ENCODE assay signal across 25 cellular contexts in genomic region chr5:140382866-140383265, GRCh38. TPM values are rescaled to one million over a fixed set of nuclear protein-coding genes. Genes with fewer than 3 reads are reported as not detected.
A peak's percentile ranks its signal among the peaks of the same experiment; 100 is the strongest.
DNase-seq lines count a peak whose midpoint lies in the region; ATAC-seq, FAIRE-seq and TF ChIP-seq lines count a peak whose summit lies in the region.
"Had no signal": no experiment of that assay in that cellular context is flagged by ENCODE, and none has a peak within 500 bp of the region (broad histone marks: within the 10 kb centered on the region; RNA-seq: fewer than 3 reads in every experiment).

No MANE protein-coding gene starts in this region.

- H2AFZ ChIP-seq in IMR-90 (replicated peaks; ENCODE audit: low read length, poor library complexity), result no peak overlapping the region

- no peak for TF ChIP-seq POLR2A in IMR-90 (IDR thresholded peaks at IDR 0.05; ENCODE audit: low read depth, low read length)

- no peak overlapping the region for H3K9ac ChIP-seq in IMR-90 (ENCODE audit: low read depth, low read length)

- no TSS peak for BruUV-seq in IMR-90 (replicated peaks; lab: Mats Ljungman, UMichigan)

- no peak overlapping the region for H2BK5ac ChIP-seq in IMR-90 (ENCODE audit: low read depth, low read length, poor library complexity, severe bottlenecking)

- ATAC-seq in IMR-90 (ENCODE audit: low read depth), result no peak
- ATAC-seq in GM19351 (IDR thresholded peaks at IDR 0.05; ENCODE audit: unreplicated experiment), result no peak
- ATAC-seq: GM12878 had no signal

- no peak overlapping the region for H2BK20ac ChIP-seq in IMR-90 (ENCODE audit: low read depth, low read length)

- H3K9me3 ChIP-seq in IMR-90 (ENCODE audit: control insufficient read depth, insufficient read depth, low read length) (no peaks in the 10 kb centered on the region), small intestine (ENCODE audit: control insufficient read depth, low read depth) (no peaks in the 10 kb centered on the region)
- H3K9me3 ChIP-seq: BE2C, Caco-2, HAP-1 had no signal

- CTCF ChIA-PET in activated CD4-positive, alpha-beta T cell treated with anti-CD3 and anti-CD28 coated beads, Interleukin-2, amount 10 ng/mL, durations not matched to agents 7 days and 5 days (lab: Charles Lee), result interaction anchor here (2.4 kb wide), 1 partner anchor 10 kb away, joined by 10 read pairs; no protein-coding TSS in a partner anchor
- CTCF ChIA-PET in IMR-90 (lab: Yijun Ruan, JAX), result no interaction called here

- H3K36me3 ChIP-seq in IMR-90 (ENCODE audit: control insufficient read depth, insufficient read depth, low read length) (no peaks in the 10 kb centered on the region), small intestine (ENCODE audit: control insufficient read depth in 2 of 2, insufficient read depth in 2 of 2, low read length in 2 of 2) (no peaks in the 10 kb centered on the region)
- H3K36me3 ChIP-seq: BE2C, HAP-1 had no signal

- dilution Hi-C loops in IMR-90 (cut with HindIII; ENCODE audit: low sequenced_read_pairs, unreplicated experiment), result no loop called here

- no peak overlapping the region for H4K91ac ChIP-seq in IMR-90 (ENCODE audit: insufficient read depth, low read depth, low read length)

- POLR2A ChIA-PET in activated CD4-positive, alpha-beta T cell treated with anti-CD3 and anti-CD28 coated beads, Interleukin-2, amount 10 ng/mL, durations not matched to agents 7 days and 5 days (lab: Charles Lee), result no interaction called here
- POLR2A ChIA-PET in IMR-90 (lab: Charles Lee; ENCODE audit: unreplicated experiment), result no interaction called here

- no peaks in the 10 kb centered on the region for H4K20me1 ChIP-seq in IMR-90 (ENCODE audit: insufficient read depth, low read length)

- H3K27me3 ChIP-seq in IMR-90 (ENCODE audit: control insufficient read depth, insufficient read depth, low read length), result no peaks in the 10 kb centered on the region
- H3K27me3 ChIP-seq in small intestine (ENCODE audit: control insufficient read depth in 2 of 2, insufficient read depth in 2 of 2, low read length in 2 of 2), result no peaks in the 10 kb centered on the region
- H3K27me3 ChIP-seq: BE2C had no signal

- no peak overlapping the region for H2BK15ac ChIP-seq in IMR-90 (ENCODE audit: low read depth, low read length)

- no peaks in the 10 kb centered on the region for H3K79me1 ChIP-seq in IMR-90 (ENCODE audit: low read depth in 1 of 2, low read length in 2 of 2)

- no peak overlapping the region for H4K5ac ChIP-seq in IMR-90 (ENCODE audit: low read depth, low read length)

- TF ChIP-seq CTCF in IMR-90 (conservative IDR thresholded peaks at IDR 0.05; ENCODE audit: low read depth, low read length) (no peak), fibroblast of pulmonary artery (IDR thresholded peaks at IDR 0.05; ENCODE audit: low read length, missing control alignments) (no peak)

- no peak overlapping the region for H2AK9ac ChIP-seq in IMR-90 (replicated peaks; ENCODE audit: low read depth, low read length, poor library complexity)

- no peak overlapping the region for H3K23ac ChIP-seq in IMR-90 (ENCODE audit: low read depth, low read length)

- H3K9me3 Mint-ChIP-seq in activated CD4-positive, alpha-beta T cell treated with anti-CD3 and anti-CD28 coated beads, Interleukin-2, amount 10 ng/mL, durations not matched to agents 7 days and 5 days, result no peaks in the 10 kb centered on the region
- H3K9me3 Mint-ChIP-seq: CD4-positive, alpha-beta memory T cell; HFFc6 had no signal

- H4K8ac ChIP-seq in IMR-90 (ENCODE audit: low read depth in 2 of 2, low read length in 2 of 2), result no peak overlapping the region

- no peak overlapping the region for H3K18ac ChIP-seq in IMR-90 (ENCODE audit: low read depth, low read length)

- no peak overlapping the region for H2AK5ac ChIP-seq in IMR-90 (ENCODE audit: low read depth, low read length)

- H3K36me3 Mint-ChIP-seq in activated CD4-positive, alpha-beta T cell treated with anti-CD3 and anti-CD28 coated beads, Interleukin-2, amount 10 ng/mL, durations not matched to agents 7 days and 5 days (ENCODE audit: low read depth), result no peaks in the 10 kb centered on the region
- H3K36me3 Mint-ChIP-seq: CD4-positive, alpha-beta memory T cell had no signal

- no peak for TF ChIP-seq RAD21 in IMR-90 (IDR thresholded peaks at IDR 0.05; ENCODE audit: low read length)

- H2BK120ac ChIP-seq in IMR-90 (ENCODE audit: low read depth, low read length), result no peak overlapping the region

- H3K56ac ChIP-seq in IMR-90 (ENCODE audit: extremely low read depth, insufficient read depth, low read length), result no peak overlapping the region

- H3K4me2 ChIP-seq in IMR-90 (ENCODE audit: low read depth, low read length), result no peak overlapping the region

- H3K4me1 ChIP-seq in IMR-90 (ENCODE audit: control insufficient read depth, insufficient read depth, low read length) (no peaks in the 10 kb centered on the region), small intestine (ENCODE audit: control insufficient read depth in 2 of 2, insufficient read depth in 1 of 2, low read depth in 1 of 2, low read length in 1 of 2) (peaks cover 0 to 4% of the 10 kb centered on the region in 2 donors)
- H3K4me1 ChIP-seq: BE2C, Caco-2, HAP-1 had no signal

- H3K27ac Mint-ChIP-seq in activated CD4-positive, alpha-beta T cell treated with anti-CD3 and anti-CD28 coated beads, Interleukin-2, amount 10 ng/mL, durations not matched to agents 7 days and 5 days, result peak overlapping the region; percentile 19
- H3K27ac Mint-ChIP-seq: HFFc6 had no signal

- no peak overlapping the region for H3K4me3 Mint-ChIP-seq in activated CD4-positive, alpha-beta T cell treated with anti-CD3 and anti-CD28 coated beads, Interleukin-2, amount 10 ng/mL, durations not matched to agents 7 days and 5 days
- H3K4me3 Mint-ChIP-seq: CD4-positive, alpha-beta memory T cell; HFFc6 had no signal

- no peaks in the 10 kb centered on the region for H3K27me3 Mint-ChIP-seq in activated CD4-positive, alpha-beta T cell treated with anti-CD3 and anti-CD28 coated beads, Interleukin-2, amount 10 ng/mL, durations not matched to agents 7 days and 5 days
- H3K27me3 Mint-ChIP-seq: CD4-positive, alpha-beta memory T cell had no signal

- no peak overlapping the region for H3K4ac ChIP-seq in IMR-90 (ENCODE audit: low read depth, low read length)

- H3K4me3 ChIP-seq in IMR-90 (ENCODE audit: insufficient read depth, low read depth, low read length) (no peak overlapping the region), fibroblast of pulmonary artery (replicated peaks; ENCODE audit: low read depth, low read length) (no peak overlapping the region), small intestine (ENCODE audit: low read depth in 1 of 2, low read length in 2 of 2) (no peak overlapping the region)
- H3K4me3 ChIP-seq: GM12878, HAP-1 had no signal

- H3K4me1 Mint-ChIP-seq in activated CD4-positive, alpha-beta T cell treated with anti-CD3 and anti-CD28 coated beads, Interleukin-2, amount 10 ng/mL, durations not matched to agents 7 days and 5 days, result peaks cover 10% of the 10 kb centered on the region

- no peak overlapping the region for H3K14ac ChIP-seq in IMR-90 (replicated peaks; ENCODE audit: low read depth, low read length)

- intact Hi-C loops in IMR-90 (cut with micrococcal nuclease), result no loop called here

- no peak for FAIRE-seq in small intestine (lab: Jason Lieb, UNC)
- FAIRE-seq: A204.1, GM12878, GM19239, H54 had no signal

- H3K27ac ChIP-seq in IMR-90 (ENCODE audit: insufficient read depth, low read length) (no peak overlapping the region), small intestine (ENCODE audit: low read depth in 1 of 2, low read length in 1 of 2) (no peak overlapping the region)
- H3K27ac ChIP-seq: 22Rv1 had no signal

- in situ Hi-C loops in IMR-90 (cut with MboI; ENCODE audit: low sequenced_read_pairs), result no loop called here

- H3K9me1 ChIP-seq in IMR-90 (ENCODE audit: insufficient read depth, low read length), result no peaks in the 10 kb centered on the region

- DNase-seq in activated CD4-positive, alpha-beta T cell treated with anti-CD3 and anti-CD28 coated beads, Interleukin-2, amount 10 ng/mL, durations not matched to agents 7 days and 5 days, result no peak
- DNase-seq in activated CD4-positive, alpha-beta T cell treated with anti-CD3 and anti-CD28 coated beads for 4 hours, result no peak
- DNase-seq in IMR-90 (no peak), fibroblast of pulmonary artery (ENCODE audit: low read depth) (peak; percentile 11), small intestine (peak; percentile 35), NCI-H2081 (lab: John Stamatoyannopoulos, UW) (no peak)
- DNase-seq in stimulated activated CD4-positive, alpha-beta T cell treated with anti-CD3 and anti-CD28 coated beads, Interleukin-15, amount 100 ng/mL, for 24 hours, result no peak
- DNase-seq: ACHN; AML-193; BE2C; C1 segment of cervical spinal cord; Caco-2; CD4-positive, alpha-beta memory T cell; DMS153; DND-41; GDM1; GOT3; HFFc6 had no signal

TF ChIP-seq in IMR-90, 13 proteins besides CTCF, POLR2A, EP300 and RAD21:
- TF ChIP-seq MAFK (IDR thresholded peaks at IDR 0.05; ENCODE audit: low read depth, low read length) (peak; percentile 80), RFX5 (IDR thresholded peaks at IDR 0.05; ENCODE audit: low read depth, low read length) (no peak), BHLHE40 (IDR thresholded peaks at IDR 0.05; ENCODE audit: low read depth, low read length) (no peak)
TF ChIP-seq in IMR-90: peak in this region for 1.

RNA-seq across cellular contexts. Expression of gene ANKHD1, which starts 18.8 kb away (rescaled TPM):
- 100 to 1,000 TPM; 118 TPM for total RNA-seq in activated CD4-positive, alpha-beta T cell treated with anti-CD3 and anti-CD28 coated beads, Interleukin-2, amount 10 ng/mL, durations not matched to agents 7 days and 5 days
- total RNA-seq in IMR-90 (2012; rRNA removed), result 36.7 and 46.4 TPM in 2 replicates
- polyA plus RNA-seq in IMR-90 (2012; rRNA removed) (29.1 and 32.1 TPM in 2 replicates), small intestine (10 to 100 TPM; 44.2 to 72.7 (median 51.2) TPM)
- polyA plus RNA-seq in IMR-90 (2012; cell fraction: cytosol; rRNA removed), result 10.5 and 11.1 TPM in 2 replicates
- polyA plus RNA-seq in IMR-90 (2012; cell fraction: nucleus; rRNA removed; ENCODE audit: low replicate concordance), result 33.6 and 94.7 TPM in 2 replicates

RNA-seq across cellular contexts. Expression of gene SLC4A9, which starts 22.9 kb away (rescaled TPM):
- under 1 TPM; 0.35 to 0.44 TPM for total RNA-seq in activated CD4-positive, alpha-beta T cell treated with anti-CD3 and anti-CD28 coated beads, Interleukin-2, amount 10 ng/mL, durations not matched to agents 7 days and 5 days
- not detected in 2 replicates for total RNA-seq in IMR-90 (2012; rRNA removed)
- polyA plus RNA-seq in IMR-90 (2012; rRNA removed) (not detected in 2 replicates), small intestine (not detected)
- polyA plus RNA-seq in IMR-90 (2012; cell fraction: cytosol; rRNA removed), result not detected in 2 replicates
- polyA plus RNA-seq in IMR-90 (2012; cell fraction: nucleus; rRNA removed; ENCODE audit: low replicate concordance), result 0.05 and 0.19 TPM in 2 replicates
- total RNA-seq: CD4-positive, alpha-beta memory T cell; HFFc6 had no signal
- polyA plus RNA-seq: CD4-positive, alpha-beta memory T cell had no signal

RNA-seq across cellular contexts. Expression of gene HBEGF, which starts 36.5 kb away (rescaled TPM):
- 10 to 100 TPM; 13.7 to 15.4 TPM for total RNA-seq in activated CD4-positive, alpha-beta T cell treated with anti-CD3 and anti-CD28 coated beads, Interleukin-2, amount 10 ng/mL, durations not matched to agents 7 days and 5 days
- 18.8 and 26.9 TPM in 2 replicates for total RNA-seq in IMR-90 (2012; rRNA removed)
- polyA plus RNA-seq in IMR-90 (2012; rRNA removed), result 36.1 and 48.7 TPM in 2 replicates
- polyA plus RNA-seq in IMR-90 (2012; cell fraction: cytosol; rRNA removed), result 31.0 and 54.1 TPM in 2 replicates
- polyA plus RNA-seq in IMR-90 (2012; cell fraction: nucleus; rRNA removed; ENCODE audit: low replicate concordance), result 41.9 and 95.5 TPM in 2 replicates
- polyA plus RNA-seq in small intestine, result 10 to 100 TPM; 10.3 to 18.1 (median 17.3) TPM

Comparison
In these comparisons a context has a peak if more than half of its experiments do, and no peak if none do; other contexts are left out.
1. DNase-seq: peak in fibroblast of pulmonary artery (single experiment) and small intestine (single experiment); none in activated CD4-positive, alpha-beta T cell treated with anti-CD3 and anti-CD28 coated beads, Interleukin-2, amount 10 ng/mL, durations not matched to agents 7 days and 5 days (single experiment), activated CD4-positive, alpha-beta T cell treated with anti-CD3 and anti-CD28 coated beads for 4 hours (0 of 2), IMR-90 (single experiment), stimulated activated CD4-positive, alpha-beta T cell treated with anti-CD3 and anti-CD28 coated beads, Interleukin-15, amount 100 ng/mL, for 24 hours (single experiment) and NCI-H2081 (0 of 2).